ENCODE assay signal across 8 cellular contexts in the genomic region with DNA sequence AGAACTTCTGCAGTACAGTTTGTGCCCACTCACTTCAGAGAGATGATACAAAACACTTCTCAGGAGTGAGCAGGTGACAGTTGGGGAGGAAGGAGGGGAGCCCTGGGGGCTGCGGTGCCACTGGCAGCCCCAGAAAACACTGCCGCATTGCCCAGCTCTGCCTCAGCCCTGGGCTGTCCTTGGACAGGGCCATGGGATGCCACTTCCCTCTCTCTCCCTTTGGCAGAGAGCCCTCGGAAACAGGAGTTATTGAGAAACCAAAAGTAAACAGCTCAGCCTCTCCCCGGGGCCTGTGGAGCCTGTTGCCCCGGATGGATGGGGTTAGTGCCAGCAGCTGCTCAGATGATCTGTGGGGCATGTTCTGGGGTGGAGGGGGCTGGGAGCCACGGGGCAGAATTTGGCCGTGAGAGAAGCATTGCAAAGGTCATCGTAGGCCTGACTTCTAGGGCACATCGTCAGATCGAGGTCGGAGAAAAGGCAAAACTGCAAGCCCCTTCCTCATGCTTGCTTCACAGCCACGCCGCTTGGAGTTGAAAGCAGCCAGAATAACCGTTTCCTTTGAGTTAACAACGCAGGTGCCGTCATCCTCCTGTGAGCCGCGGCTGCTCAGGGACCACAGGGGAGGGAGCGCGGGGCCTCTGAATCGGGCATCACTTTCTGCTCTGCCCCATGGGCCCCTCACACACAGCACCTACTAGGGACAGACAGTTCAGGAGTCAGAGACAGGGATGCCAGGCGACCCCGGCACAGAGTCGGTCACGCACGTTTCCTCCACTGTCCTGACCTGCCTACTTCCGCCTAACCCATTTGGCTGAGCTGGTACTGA.
DNase-seq lines count a peak whose midpoint lies in the region; ATAC-seq, FAIRE-seq and TF ChIP-seq lines count a peak whose summit lies in the region.

No MANE protein-coding gene starts in this region.

- peak overlapping the region; percentile 33; the same call in 1 of the 2 replicates for H3K4me3 ChIP-seq in GM08714 (ENCODE audit: low read length)
- H3K4me3 ChIP-seq in dorsolateral prefrontal cortex: peak overlapping the region in 56 of 59 donors; percentile 1 to 62 (median 39)
- H3K4me3 ChIP-seq in suprapubic skin: peak overlapping the region; percentile 47

- no peaks in the 10 kb centered on the region for H3K9me3 ChIP-seq in suprapubic skin

- H3K36me3 ChIP-seq in suprapubic skin: no peaks in the 10 kb centered on the region

- H3K27ac Mint-ChIP-seq in naive B cell: peak overlapping the region; percentile 89 to 97 (median 95)

- peak; percentile 66 for DNase-seq in H54 (ENCODE audit: insufficient read length, low spot score)
- DNase-seq in NCI-H1694 (lab: John Stamatoyannopoulos, UW): peak; percentile 50
- DNase-seq in activated CD4-positive, alpha-beta T cell treated with anti-CD3 and anti-CD28 coated beads, Interleukin-2, amount 50 U/mL, for 1 hour: peak; percentile 45
- DNase-seq in dorsolateral prefrontal cortex: peak in 7 of 10 donors; percentile 34 to 70 (median 54)
- DNase-seq in naive B cell: peak; percentile 51
- DNase-seq in suprapubic skin (ENCODE audit: low spot score in 2 of 2): peak; percentile 87 to 89

- H3K4me1 Mint-ChIP-seq in naive B cell: peaks cover 46 to 77% (median 63%) of the 10 kb centered on the region in 3 donors

- intact Hi-C loops in dorsolateral prefrontal cortex (cut with DNase I): loop anchor here in 1 of 2 donors (5.0 kb wide), 1 partner anchor 47 kb away; no protein-coding TSS in a partner anchor

- H3K27ac ChIP-seq in dorsolateral prefrontal cortex: peak overlapping the region in 52 of 59 donors; percentile 11 to 82 (median 60)
- peak overlapping the region; percentile 81 for H3K27ac ChIP-seq in suprapubic skin

- 13% methylated on average over 16 of the region's 27 CpGs for WGBS in suprapubic skin

- H3K27me3 ChIP-seq in dorsolateral prefrontal cortex (no peaks in the 10 kb centered on the region), suprapubic skin (no peaks in the 10 kb centered on the region)

- H3K4me1 ChIP-seq in suprapubic skin: peaks cover 17% of the 10 kb centered on the region

- no peak for FAIRE-seq in H54 (lab: Jason Lieb, UNC)

- no peaks in the 10 kb centered on the region for H3K9me3 Mint-ChIP-seq in naive B cell

- TF ChIP-seq POLR2A in H54 (IDR thresholded peaks at IDR 0.05; ENCODE audit: low read depth, low read length) (no peak), suprapubic skin (IDR thresholded peaks at IDR 0.05) (no peak)

- H3K27me3 Mint-ChIP-seq in naive B cell: no peaks in the 10 kb centered on the region

- H3K4me3 Mint-ChIP-seq in naive B cell: peak overlapping the region; percentile 75 to 97 (median 88)

- TF ChIP-seq CTCF in dorsolateral prefrontal cortex (IDR thresholded peaks at IDR 0.05 in 54 of 56, conservative IDR thresholded peaks at IDR 0.05 in 2 of 56; ENCODE audit: low read depth in 1 of 56, partially characterized antibody in 56 of 56) (no peak), suprapubic skin (IDR thresholded peaks at IDR 0.05) (no peak)

- ATAC-seq in naive B cell (ENCODE audit: low read depth in 2 of 2) (peak; percentile 79), GM19328 (IDR thresholded peaks at IDR 0.05; ENCODE audit: unreplicated experiment) (no peak)

- no peak for TF ChIP-seq EP300 in suprapubic skin (IDR thresholded peaks at IDR 0.05)

- H3K36me3 Mint-ChIP-seq in naive B cell: peaks cover 0 to 17% of the 10 kb centered on the region in 2 donors
